ENCODE assay signal across 17 cellular contexts in the genomic region with DNA sequence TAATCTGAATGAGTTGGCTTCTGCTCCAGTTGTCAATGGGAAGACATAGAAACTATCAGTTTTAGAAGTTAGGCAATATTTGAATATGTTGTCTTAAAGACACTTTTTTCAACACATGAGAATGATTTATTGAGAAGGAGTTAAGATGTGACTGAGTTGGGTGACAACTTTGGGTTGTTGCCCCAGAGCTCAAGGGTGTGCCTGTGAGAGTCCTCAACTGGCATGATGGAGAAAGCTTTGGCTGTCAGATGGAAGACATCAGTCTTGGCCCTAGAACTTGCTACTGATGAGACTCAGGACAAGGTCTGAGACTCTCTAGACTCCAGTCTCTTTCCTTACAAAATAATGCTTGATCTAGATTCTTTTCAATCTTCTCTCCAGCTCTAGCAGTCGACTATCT.
DNase-seq lines count a peak whose midpoint lies in the region; ATAC-seq and TF ChIP-seq lines count a peak whose summit lies in the region.
"Had no signal": no experiment of that assay in that cellular context is flagged by ENCODE, and none has a peak within 500 bp of the region (broad histone marks: within the 10 kb centered on the region; RNA-seq: fewer than 3 reads in every experiment).

No MANE protein-coding gene starts in this region.

- no peaks in the 10 kb centered on the region for H3K79me1 ChIP-seq in IMR-90 (ENCODE audit: low read depth in 1 of 2, low read length in 2 of 2)

- H3K4me2 ChIP-seq in IMR-90 (ENCODE audit: low read depth, low read length) (peak overlapping the region; percentile 36; the same call in 1 of the 2 replicates), hepatocyte (no peak overlapping the region)

- H2BK15ac ChIP-seq in IMR-90 (ENCODE audit: low read depth, low read length) = no peak overlapping the region

- no peaks in the 10 kb centered on the region for H3K9me2 ChIP-seq in hepatocyte (replicated peaks; ENCODE audit: insufficient read depth)

- WGBS in IMR-90 (ENCODE audit: extremely low coverage in 2 of 2, insufficient read length in 1 of 2), 2 experiments = no CpG with 5 or more reads among the region's 1 CpG
- 59% methylated on average over 1 of the region's 1 CpG for WGBS in hepatocyte (ENCODE audit: low lambda C conversion rate, missing lambda C conversion rate)

- peak overlapping the region; percentile 48; the same call in 1 of the 2 replicates for H2AK5ac ChIP-seq in IMR-90 (ENCODE audit: low read depth, low read length)

- H4K20me1 ChIP-seq in IMR-90 (ENCODE audit: insufficient read depth, low read length) = no peaks in the 10 kb centered on the region
- no peaks in the 10 kb centered on the region for H4K20me1 ChIP-seq in hepatocyte (ENCODE audit: insufficient read depth, poor library complexity, severe bottlenecking)

- H3K9me3 ChIP-seq in IMR-90 (ENCODE audit: control insufficient read depth, insufficient read depth, low read length) (peaks cover 3% of the 10 kb centered on the region; the same call in 1 of the 2 replicates), hepatocyte (ENCODE audit: low read depth) (no peaks in the 10 kb centered on the region), tibial artery (no peaks in the 10 kb centered on the region), uterus (no peaks in the 10 kb centered on the region)
- H3K9me3 ChIP-seq: BE2C, HAP-1 had no signal

- no peaks in the 10 kb centered on the region for H3K79me2 ChIP-seq in hepatocyte

- peak overlapping the region; percentile 90 for H3K18ac ChIP-seq in IMR-90 (ENCODE audit: low read depth, low read length)

- DNase-seq in left ventricle myocardium superior (no peak), Right ventricle myocardium superior (no peak), IMR-90 (no peak), hepatocyte (ENCODE audit: low spot score) (no peak), tibial artery (peak; percentile 48 to 81), uterus (no peak)
- DNase-seq in activated CD4-positive, CD25-positive, alpha-beta regulatory T cell treated with anti-CD3 and anti-CD28 coated beads, Interleukin-2, amount 50 U/mL, for 72 hours = no peak
- DNase-seq: ACHN; BE2C; C1 segment of cervical spinal cord; CD4-positive, alpha-beta T cell; DMS153; DMS79; GDM1 had no signal

- in situ Hi-C loops in IMR-90 (cut with MboI; ENCODE audit: low sequenced_read_pairs) = no loop called here

- H4K8ac ChIP-seq in IMR-90 (ENCODE audit: low read depth in 2 of 2, low read length in 2 of 2) = peak overlapping the region in 1 of 2 experiments; percentile 40; a peak in 1 of 4 replicates

- no peak overlapping the region for H4K91ac ChIP-seq in IMR-90 (ENCODE audit: insufficient read depth, low read depth, low read length)

- TF ChIP-seq CTCF in IMR-90 (conservative IDR thresholded peaks at IDR 0.05; ENCODE audit: low read depth, low read length) (no peak), hepatocyte (IDR thresholded peaks at IDR 0.05; ENCODE audit: poor library complexity) (no peak), tibial artery (IDR thresholded peaks at IDR 0.05) (no peak), uterus (IDR thresholded peaks at IDR 0.05) (no peak)

- POLR2A ChIA-PET in IMR-90 (lab: Charles Lee; ENCODE audit: unreplicated experiment) = no interaction called here

- H3K4me1 ChIP-seq in IMR-90 (ENCODE audit: control insufficient read depth, insufficient read depth, low read length) (peaks cover 2% of the 10 kb centered on the region; the same call in 1 of the 2 replicates), hepatocyte (ENCODE audit: insufficient read depth) (peaks cover 23% of the 10 kb centered on the region), tibial artery (peaks cover 0 to 21% (median 18%) of the 10 kb centered on the region in 4 donors), uterus (no peaks in the 10 kb centered on the region)
- H3K4me1 ChIP-seq: BE2C, HAP-1 had no signal

- no peak for TF ChIP-seq RAD21 in IMR-90 (IDR thresholded peaks at IDR 0.05; ENCODE audit: low read length)

- dilution Hi-C loops in IMR-90 (cut with HindIII; ENCODE audit: low sequenced_read_pairs, unreplicated experiment) = no loop called here

- H3K56ac ChIP-seq in IMR-90 (ENCODE audit: extremely low read depth, insufficient read depth, low read length) = no peak overlapping the region

- TF ChIP-seq POLR2A in IMR-90 (IDR thresholded peaks at IDR 0.05; ENCODE audit: low read depth, low read length) (no peak), uterus (IDR thresholded peaks at IDR 0.05) (no peak)

- H3K9me1 ChIP-seq in IMR-90 (ENCODE audit: insufficient read depth, low read length) = peaks cover 2% of the 10 kb centered on the region; the same call in 1 of the 2 replicates

- H2BK120ac ChIP-seq in IMR-90 (ENCODE audit: low read depth, low read length) = 0 out of 2 replicates have a peak overlapping the region, but pooled peaks have one; percentile 57

- H3K4ac ChIP-seq in IMR-90 (ENCODE audit: low read depth, low read length) = no peak overlapping the region; the same call in 1 of the 2 replicates

- H4K5ac ChIP-seq in IMR-90 (ENCODE audit: low read depth, low read length) = 0 out of 2 replicates have a peak overlapping the region, but pooled peaks have one; percentile 89

- peak overlapping the region; percentile 11; the same call in 1 of the 2 replicates for H3K14ac ChIP-seq in IMR-90 (replicated peaks; ENCODE audit: low read depth, low read length)

- H3K36me3 ChIP-seq in IMR-90 (ENCODE audit: control insufficient read depth, insufficient read depth, low read length) = no peaks in the 10 kb centered on the region
- H3K36me3 ChIP-seq in hepatocyte (replicated peaks; ENCODE audit: insufficient read depth, low read depth) = no peaks in the 10 kb centered on the region
- H3K36me3 ChIP-seq in tibial artery = no peaks in the 10 kb centered on the region
- H3K36me3 ChIP-seq in uterus = no peaks in the 10 kb centered on the region
- H3K36me3 ChIP-seq: BE2C, HAP-1 had no signal

- BruUV-seq in IMR-90 (replicated peaks; lab: Mats Ljungman, UMichigan) = no TSS peak

- H3K4me3 ChIP-seq in IMR-90 (ENCODE audit: insufficient read depth, low read depth, low read length) (no peak overlapping the region), hepatocyte (no peak overlapping the region), tibial artery (no peak overlapping the region), uterus (no peak overlapping the region)
- H3K4me3 ChIP-seq: GM23248, HAP-1 had no signal

- CTCF ChIA-PET in IMR-90 (lab: Yijun Ruan, JAX) = no interaction called here

- no peaks in the 10 kb centered on the region for H3K27me3 ChIP-seq in IMR-90 (ENCODE audit: control insufficient read depth, insufficient read depth, low read length)
- no peaks in the 10 kb centered on the region for H3K27me3 ChIP-seq in hepatocyte
- no peaks in the 10 kb centered on the region for H3K27me3 ChIP-seq in tibial artery
- no peaks in the 10 kb centered on the region for H3K27me3 ChIP-seq in uterus
- H3K27me3 ChIP-seq: BE2C had no signal

- intact Hi-C loops in left ventricle myocardium superior (cut with micrococcal nuclease) (loop anchor here (10.0 kb wide), 1 partner anchor 58 kb away; no protein-coding TSS in a partner anchor), Right ventricle myocardium superior (cut with DNase I) (no loop called here), IMR-90 (cut with micrococcal nuclease) (loop anchor here (1.0 kb wide), 1 partner anchor 13 kb away; no protein-coding TSS in a partner anchor), tibial artery (cut with DNase I; ENCODE audit: low total_unique reads) (loop anchor here (5.0 kb wide), 1 partner anchor 61 kb away; no protein-coding TSS in a partner anchor), uterus (cut with DNase I; ENCODE audit: low total_unique reads) (no loop called here)

- H3K27ac ChIP-seq in IMR-90 (ENCODE audit: insufficient read depth, low read length) (peak overlapping the region; percentile 81; the same call in 1 of the 2 replicates), hepatocyte (peak overlapping the region; percentile 36), tibial artery (peak overlapping the region in 1 of 2 donors; percentile 74), uterus (no peak overlapping the region)

- H2AFZ ChIP-seq in IMR-90 (replicated peaks; ENCODE audit: low read length, poor library complexity) (no peak overlapping the region), hepatocyte (no peak overlapping the region)

- ATAC-seq in left ventricle myocardium superior (peak; percentile 20), Right ventricle myocardium superior (ENCODE audit: poor library complexity) (no peak), IMR-90 (ENCODE audit: low read depth) (no peak; the same call in 1 of the 2 replicates)
- ATAC-seq: HepG2 had no signal

- H3K23ac ChIP-seq in IMR-90 (ENCODE audit: low read depth, low read length) = no peak overlapping the region

- H2BK5ac ChIP-seq in IMR-90 (ENCODE audit: low read depth, low read length, poor library complexity, severe bottlenecking) = peak overlapping the region; percentile 45

- no peak overlapping the region for H2AK9ac ChIP-seq in IMR-90 (replicated peaks; ENCODE audit: low read depth, low read length, poor library complexity)

- no peak overlapping the region for H3K9ac ChIP-seq in IMR-90 (ENCODE audit: low read depth, low read length)
- H3K9ac ChIP-seq: GM23248 had no signal

- H2BK20ac ChIP-seq in IMR-90 (ENCODE audit: low read depth, low read length) = peak overlapping the region; percentile 64; the same call in 1 of the 2 replicates

TF ChIP-seq in IMR-90, 13 proteins besides CTCF, POLR2A, EP300 and RAD21 (continues in another document):
- TF ChIP-seq USF2 (IDR thresholded peaks at IDR 0.05; ENCODE audit: low read depth, low read length) (no peak), CEBPB (IDR thresholded peaks at IDR 0.05; ENCODE audit: low read depth, low read length) (no peak), SMC3 (IDR thresholded peaks at IDR 0.05; ENCODE audit: low read depth, low read length) (no peak), RFX5 (IDR thresholded peaks at IDR 0.05; ENCODE audit: low read depth, low read length) (no peak), FOS (IDR thresholded peaks at IDR 0.05; ENCODE audit: low read depth, low read length) (no peak), CHD1 (IDR thresholded peaks at IDR 0.05; ENCODE audit: low read depth, low read length) (no peak), MAFK (IDR thresholded peaks at IDR 0.05; ENCODE audit: low read depth, low read length) (no peak), RCOR1 (IDR thresholded peaks at IDR 0.05; ENCODE audit: insufficient replicate concordance, low read length) (no peak), NFE2L2 (IDR thresholded peaks at IDR 0.05; ENCODE audit: low read depth, low read length) (no peak)

Comparison
In these comparisons a context has a peak if more than half of its experiments do, and no peak if none do; other contexts are left out.
1. intact Hi-C loops: an anchor here in left ventricle myocardium superior (10.0 kb wide), IMR-90 (1.0 kb wide) and tibial artery (5.0 kb wide); none called in Right ventricle myocardium superior and uterus.
2. DNase-seq: peak in tibial artery (2 of 2); none in left ventricle myocardium superior (single experiment), Right ventricle myocardium superior (single experiment), IMR-90 (single experiment), hepatocyte (single experiment), uterus (0 of 2) and activated CD4-positive, CD25-positive, alpha-beta regulatory T cell treated with anti-CD3 and anti-CD28 coated beads, Interleukin-2, amount 50 U/mL, for 72 hours (single experiment).
3. H3K27ac ChIP-seq: peak in IMR-90 (single experiment) and hepatocyte (single experiment); none in uterus (0 of 2).